20 cellular contexts compared by ENCODE assay signal in the genomic region with DNA sequence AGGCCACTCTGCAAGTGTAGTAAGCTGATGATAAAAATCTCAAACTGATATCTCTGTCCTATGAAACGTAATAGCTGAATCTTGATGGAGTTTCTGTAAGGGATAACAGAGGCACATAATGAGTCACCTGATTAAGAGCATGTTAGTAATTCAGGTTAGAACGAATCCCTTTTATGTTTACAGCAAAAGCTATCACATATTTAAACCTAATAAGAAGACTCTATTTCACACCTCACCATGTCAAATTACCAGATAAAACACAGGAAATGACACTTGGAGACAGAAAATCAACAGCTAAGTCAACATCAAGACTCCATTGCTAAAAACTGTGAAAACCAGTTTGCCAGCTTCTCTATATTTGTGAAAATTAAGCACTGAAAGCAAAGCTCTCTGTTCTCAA. TPM values are rescaled to one million over a fixed set of nuclear protein-coding genes. Genes with fewer than 3 reads are reported as not detected.
DNase-seq lines count a peak whose midpoint lies in the region; ATAC-seq, FAIRE-seq and TF ChIP-seq lines count a peak whose summit lies in the region.
"Had no signal": no experiment of that assay in that cellular context is flagged by ENCODE, and none has a peak within 500 bp of the region (broad histone marks: within the 10 kb centered on the region; RNA-seq: fewer than 3 reads in every experiment).

No MANE protein-coding gene starts in this region.

- H3K27me3 Mint-ChIP-seq in CD8-positive, alpha-beta memory T cell, result peaks cover 0 to 2% of the 10 kb centered on the region in 2 donors
- H3K27me3 Mint-ChIP-seq in activated T-helper 2 cell treated with anti-CD3 and anti-CD28 coated beads, Interferon-gamma antibody, Interleukin-2, Interleukin-4, amounts not matched to agents 10 μg/mL and 5 μg/mL and 100 μg/mL, durations not matched to agents 14 hours and 24 hours and 36 hours (ENCODE audit: low read depth), result no peaks in the 10 kb centered on the region

- H3K27me3 ChIP-seq in CD8-positive, alpha-beta memory T cell (ENCODE audit: insufficient read depth, low read length, poor library complexity, severe bottlenecking), result no peaks in the 10 kb centered on the region
- H3K27me3 ChIP-seq in HepG2 (ENCODE audit: control insufficient read depth in 1 of 2, insufficient read depth in 2 of 2, low read length in 2 of 2) (no peaks in the 10 kb centered on the region), left ventricle myocardium inferior (ENCODE audit: low read depth) (no peaks in the 10 kb centered on the region)
- H3K27me3 ChIP-seq: BLaER1 treated with 17β-estradiol and CSF1 and Interleukin-3, amounts not matched to agents 10 nM and 100 nM; breast epithelium; heart left ventricle; tibial artery had no signal

- peaks cover 25 to 95% (median 30%) of the 10 kb centered on the region in 3 donors for H3K36me3 Mint-ChIP-seq in CD8-positive, alpha-beta memory T cell
- peaks cover 81% of the 10 kb centered on the region for H3K36me3 Mint-ChIP-seq in activated T-helper 2 cell treated with anti-CD3 and anti-CD28 coated beads, Interferon-gamma antibody, Interleukin-2, Interleukin-4, amounts not matched to agents 10 μg/mL and 5 μg/mL and 100 μg/mL, durations not matched to agents 14 hours and 24 hours and 36 hours (ENCODE audit: low read depth)

- H3K4me3 ChIP-seq in CD8-positive, alpha-beta memory T cell (ENCODE audit: low read length), result no peak overlapping the region
- no peak overlapping the region for H3K4me3 ChIP-seq in HepG2 (replicated peaks in 1 of 3; ENCODE audit: insufficient read depth in 1 of 3, low read depth in 2 of 3, low read length in 3 of 3)
- no peak overlapping the region for H3K4me3 ChIP-seq in left ventricle myocardium inferior
- H3K4me3 ChIP-seq: BLaER1 treated with 17β-estradiol and CSF1 and Interleukin-3, amounts not matched to agents 10 nM and 100 nM; breast epithelium; GM23248; heart left ventricle; lung; tibial artery had no signal

- TF ChIP-seq CTCF in HepG2 (CRISPR knock-in tag; IDR thresholded peaks at IDR 0.05), result no peak
- no peak for TF ChIP-seq CTCF in left ventricle myocardium inferior (IDR thresholded peaks at IDR 0.05; ENCODE audit: borderline replicate concordance)

- H3K4me3 Mint-ChIP-seq in CD8-positive, alpha-beta memory T cell, result peak overlapping the region; percentile 24 to 92 (median 73)
- no peak overlapping the region for H3K4me3 Mint-ChIP-seq in activated T-helper 2 cell treated with anti-CD3 and anti-CD28 coated beads, Interferon-gamma antibody, Interleukin-2, Interleukin-4, amounts not matched to agents 10 μg/mL and 5 μg/mL and 100 μg/mL, durations not matched to agents 14 hours and 24 hours and 36 hours (ENCODE audit: low read depth)

- H3K27ac Mint-ChIP-seq in CD8-positive, alpha-beta memory T cell, result peak overlapping the region; percentile 97 to 100 (median 99)
- H3K27ac Mint-ChIP-seq in activated T-helper 2 cell treated with anti-CD3 and anti-CD28 coated beads, Interferon-gamma antibody, Interleukin-2, Interleukin-4, amounts not matched to agents 10 μg/mL and 5 μg/mL and 100 μg/mL, durations not matched to agents 14 hours and 24 hours and 36 hours, result peak overlapping the region; percentile 59

- H3K9me3 ChIP-seq in CD8-positive, alpha-beta memory T cell (ENCODE audit: low read length), result no peaks in the 10 kb centered on the region
- no peaks in the 10 kb centered on the region for H3K9me3 ChIP-seq in HepG2 (ENCODE audit: low read length)
- H3K9me3 ChIP-seq in left ventricle myocardium inferior (replicated peaks), result no peaks in the 10 kb centered on the region
- H3K9me3 ChIP-seq: BLaER1 treated with 17β-estradiol and CSF1 and Interleukin-3, amounts not matched to agents 10 nM and 100 nM; breast epithelium; heart left ventricle; SK-N-SH; tibial artery had no signal

- H3K79me2 ChIP-seq in HepG2 (ENCODE audit: insufficient read depth, low read length), result no peaks in the 10 kb centered on the region

- H3K4me1 Mint-ChIP-seq in CD8-positive, alpha-beta memory T cell, result peaks cover 70 to 96% (median 80%) of the 10 kb centered on the region in 3 donors
- peaks cover 23% of the 10 kb centered on the region for H3K4me1 Mint-ChIP-seq in activated T-helper 2 cell treated with anti-CD3 and anti-CD28 coated beads, Interferon-gamma antibody, Interleukin-2, Interleukin-4, amounts not matched to agents 10 μg/mL and 5 μg/mL and 100 μg/mL, durations not matched to agents 14 hours and 24 hours and 36 hours (ENCODE audit: low read depth)

- no peak overlapping the region for H3K4me2 ChIP-seq in HepG2 (ENCODE audit: low read depth, low read length)
- H3K4me2 ChIP-seq: BLaER1 treated with 17β-estradiol and CSF1 and Interleukin-3, amounts not matched to agents 10 nM and 100 nM; SK-N-SH had no signal

- BruUV-seq in HepG2 (replicated peaks; lab: Mats Ljungman, UMichigan), result no TSS peak

- TF ChIP-seq RAD21 in HepG2 (CRISPR knock-in tag; IDR thresholded peaks at IDR 0.05), result no peak

- H3K9me3 Mint-ChIP-seq in CD8-positive, alpha-beta memory T cell, result no peaks in the 10 kb centered on the region
- no peaks in the 10 kb centered on the region for H3K9me3 Mint-ChIP-seq in activated T-helper 2 cell treated with anti-CD3 and anti-CD28 coated beads, Interferon-gamma antibody, Interleukin-2, Interleukin-4, amounts not matched to agents 10 μg/mL and 5 μg/mL and 100 μg/mL, durations not matched to agents 14 hours and 24 hours and 36 hours

- H3K36me3 ChIP-seq in CD8-positive, alpha-beta memory T cell (ENCODE audit: insufficient read depth, low read length), result peaks cover 50% of the 10 kb centered on the region
- H3K36me3 ChIP-seq in HepG2 (replicated peaks in 1 of 2; ENCODE audit: control insufficient read depth in 1 of 2, insufficient read depth in 2 of 2, low read length in 2 of 2) (peaks cover 34 to 60% of the 10 kb centered on the region in 2 experiments), left ventricle myocardium inferior (peaks cover 52% of the 10 kb centered on the region)
- H3K36me3 ChIP-seq: breast epithelium had no signal

- intact Hi-C loops in activated T-helper 2 cell treated with anti-CD3 and anti-CD28 coated beads, Interferon-gamma antibody, Interleukin-2, Interleukin-4, amounts not matched to agents 10 μg/mL and 5 μg/mL and 100 μg/mL, durations not matched to agents 14 hours and 24 hours and 36 hours (cut with micrococcal nuclease), result no loop called here
- intact Hi-C loops in HepG2 (cut with micrococcal nuclease; ENCODE audit: unreplicated experiment), result no loop called here
- intact Hi-C loops in left ventricle myocardium inferior (cut with micrococcal nuclease), result no loop called here

- H4K20me1 ChIP-seq in HepG2 (ENCODE audit: insufficient read depth, low read length), result no peaks in the 10 kb centered on the region

- H3K4me1 ChIP-seq in CD8-positive, alpha-beta memory T cell (ENCODE audit: insufficient read depth, low read length), result peaks cover 84% of the 10 kb centered on the region
- H3K4me1 ChIP-seq in HepG2 (ENCODE audit: insufficient read depth, low read length) (no peaks in the 10 kb centered on the region), left ventricle myocardium inferior (peaks cover 10% of the 10 kb centered on the region)
- H3K4me1 ChIP-seq: breast epithelium, tibial artery had no signal

- CTCF ChIA-PET in CD8-positive, alpha-beta memory T cell (lab: Charles Lee), result interaction anchor here (0.8 to 2.8 kb wide), 5 partner anchors 11 to 103 kb away, joined by 3 to 19 read pairs (median 3); a partner anchor contains a TSS
- CTCF ChIA-PET in HepG2 (lab: Yijun Ruan, JAX; ENCODE audit: low intra/inter-chr PET ratio, low total read pairs), result no interaction called here

- peak overlapping the region; percentile 90 for H3K27ac ChIP-seq in CD8-positive, alpha-beta memory T cell (ENCODE audit: low read depth, low read length)
- H3K27ac ChIP-seq in HepG2 (ENCODE audit: extremely low read length, insufficient read depth, low read length), result no peak overlapping the region
- no peak overlapping the region for H3K27ac ChIP-seq in left ventricle myocardium inferior (replicated peaks)
- H3K27ac ChIP-seq: BLaER1 treated with 17β-estradiol and CSF1 and Interleukin-3, amounts not matched to agents 10 nM and 100 nM; breast epithelium; GM23248; HL-60; tibial artery had no signal

- TF ChIP-seq EP300 in HepG2 (IDR thresholded peaks at IDR 0.05; ENCODE audit: low read depth in 2 of 2, low read length in 2 of 2) (no peak), HepG2 (CRISPR knock-in tag; IDR thresholded peaks at IDR 0.05; ENCODE audit: borderline replicate concordance) (no peak)

- FAIRE-seq in HepG2 (lab: Jason Lieb, UNC), result peak; percentile 12
- FAIRE-seq: GM18507 had no signal

- ATAC-seq in HepG2 (no peak), GM21576 (IDR thresholded peaks at IDR 0.05; ENCODE audit: unreplicated experiment) (no peak), GM19455 (IDR thresholded peaks at IDR 0.05; ENCODE audit: unreplicated experiment) (no peak)
- ATAC-seq: heart left ventricle had no signal

- POLR2A ChIA-PET in CD8-positive, alpha-beta memory T cell (lab: Charles Lee), result interaction anchor here (0.9 to 2.8 kb wide), 5 partner anchors 10 to 130 kb away, joined by 3 to 34 read pairs (median 5); a partner anchor contains a TSS
- POLR2A ChIA-PET in HepG2 (lab: Yijun Ruan, JAX), result no interaction called here

- DNase-seq in CD1c-positive myeloid dendritic cell (ENCODE audit: extremely low spot score) (peak; percentile 16), HepG2 (ENCODE audit: low spot score) (no peak), left ventricle myocardium inferior (no peak), NCI-H446 treated with DMSO at 0.1 percent for 48 hours (lab: John Stamatoyannopoulos, UW) (no peak)
- peak in 1 of 5 donors; percentile 82 for DNase-seq in CD8-positive, alpha-beta memory T cell
- no peak for DNase-seq in activated T-helper 2 cell treated with anti-CD3 and anti-CD28 coated beads, Interferon-gamma antibody, Interleukin-2, Interleukin-4, amounts not matched to agents 10 μg/mL and 5 μg/mL and 100 μg/mL, durations not matched to agents 14 hours and 24 hours and 36 hours (ENCODE audit: low spot score)
- DNase-seq: DMS79, GM23248, heart left ventricle, KBM-7, NCI-H2081 treated with DMSO at 0.1 percent for 48 hours, SK-N-SH had no signal

- no peak for TF ChIP-seq POLR2A in HepG2 (IDR thresholded peaks at IDR 0.05; ENCODE audit: insufficient read depth in 1 of 2, low read depth in 2 of 2, low read length in 2 of 2)

- H2AFZ ChIP-seq in HepG2 (ENCODE audit: low read length), result no peak overlapping the region
- H2AFZ ChIP-seq: GM23248 had no signal

- no peak overlapping the region for H3K9ac ChIP-seq in HepG2 (ENCODE audit: insufficient read depth, low read depth, low read length)
- H3K9ac ChIP-seq: BLaER1 treated with 17β-estradiol and CSF1 and Interleukin-3, amounts not matched to agents 10 nM and 100 nM; GM23248; SK-N-SH had no signal

- in situ Hi-C loops in HepG2 (cut with HindIII; ENCODE audit: extremely low pct_ligation_motif_present, low pct_unique_long_range_greater_than_20kb), result no loop called here

- WGBS in HepG2 (ENCODE audit: low lambda C conversion rate), result 97% methylated on average over 2 of the region's 2 CpGs

RNA-seq across cellular contexts. Expression of a gene that starts 11.8 kb away (rescaled TPM):
- total RNA-seq in CD8-positive, alpha-beta memory T cell, result 100 to 1,000 TPM; 124 to 131 TPM
- polyA plus RNA-seq in CD8-positive, alpha-beta memory T cell, result 889 TPM
- total RNA-seq in activated T-helper 2 cell treated with anti-CD3 and anti-CD28 coated beads, Interferon-gamma antibody, Interleukin-2, Interleukin-4, amounts not matched to agents 10 μg/mL and 5 μg/mL and 100 μg/mL, durations not matched to agents 14 hours and 24 hours and 36 hours, result 115 and 121 TPM in 2 replicates
- total RNA-seq in HepG2 (2016; rRNA removed; fragmentation: Illumina TruSeq; extraction: Trizol), result not detected in 2 replicates
- total RNA-seq in HepG2 (2016; cell fraction: cytosol; rRNA removed; fragmentation: Illumina TruSeq; extraction: Trizol; ENCODE audit: low read depth), result not detected in 2 replicates
- not detected in 2 replicates for total RNA-seq in HepG2 (2016; cell fraction: insoluble cytoplasmic fraction; rRNA removed; fragmentation: Illumina TruSeq; extraction: Trizol)
- not detected in 2 replicates for total RNA-seq in HepG2 (2016; cell fraction: membrane; rRNA removed; fragmentation: Illumina TruSeq; extraction: Trizol)
- total RNA-seq in HepG2 (2016; cell fraction: nucleus; rRNA removed; fragmentation: Illumina TruSeq; extraction: Trizol), result not detected in 2 replicates
- not detected in 2 replicates for polyA plus RNA-seq in HepG2 (2011; rRNA removed)
- polyA plus RNA-seq in HepG2 (2011; cell fraction: cytosol; rRNA removed), result not detected in 2 replicates
- not detected in 2 replicates for polyA plus RNA-seq in HepG2 (2011; cell fraction: nucleus; rRNA removed)
- not detected in 2 replicates for polyA plus RNA-seq in HepG2 (2012)
- polyA plus RNA-seq in HepG2 (2016; cell fraction: cytosol; fragmentation: Illumina TruSeq; extraction: Trizol; ENCODE audit: low read depth), result not detected in 2 replicates
- polyA plus RNA-seq in HepG2 (2016; cell fraction: insoluble cytoplasmic fraction; fragmentation: Illumina TruSeq; extraction: Trizol; ENCODE audit: low read depth), result not detected in 2 replicates
- not detected in 2 replicates for polyA plus RNA-seq in HepG2 (2016; cell fraction: membrane; fragmentation: Illumina TruSeq; extraction: Trizol; ENCODE audit: low read depth)
- polyA plus RNA-seq in HepG2 (2016; cell fraction: nucleus; fragmentation: Illumina TruSeq; extraction: Trizol; ENCODE audit: insufficient read depth, low read depth), result not detected in 2 replicates
- not detected in 2 replicates for polyA minus RNA-seq in HepG2 (2011; rRNA and poly(A)+ RNA removed; ENCODE audit: low replicate concordance)
- not detected in 2 replicates for polyA minus RNA-seq in HepG2 (2011; cell fraction: cytosol; rRNA and poly(A)+ RNA removed)
- polyA minus RNA-seq in HepG2 (2011; cell fraction: nucleus; rRNA and poly(A)+ RNA removed), result not detected in 2 replicates
- total RNA-seq in left ventricle myocardium inferior, result 0.66 TPM
- total RNA-seq: GM23248 had no signal
- polyA plus RNA-seq: GM23248 had no signal

RNA-seq across cellular contexts. Expression of a gene that starts 31.7 kb away (rescaled TPM):
- 10 to 100 TPM; 82.5 to 83.6 TPM for total RNA-seq in CD8-positive, alpha-beta memory T cell
- 228 TPM for polyA plus RNA-seq in CD8-positive, alpha-beta memory T cell
- total RNA-seq in activated T-helper 2 cell treated with anti-CD3 and anti-CD28 coated beads, Interferon-gamma antibody, Interleukin-2, Interleukin-4, amounts not matched to agents 10 μg/mL and 5 μg/mL and 100 μg/mL, durations not matched to agents 14 hours and 24 hours and 36 hours, result 48.5 and 48.8 TPM in 2 replicates
- total RNA-seq in HepG2 (2016; rRNA removed; fragmentation: Illumina TruSeq; extraction: Trizol) (96.9 and 214 TPM in 2 replicates), left ventricle myocardium inferior (23.8 TPM)
- total RNA-seq in HepG2 (2016; cell fraction: cytosol; rRNA removed; fragmentation: Illumina TruSeq; extraction: Trizol; ENCODE audit: low read depth), result 20.1 and 22.7 TPM in 2 replicates
- 98.2 and 226 TPM in 2 replicates for total RNA-seq in HepG2 (2016; cell fraction: insoluble cytoplasmic fraction; rRNA removed; fragmentation: Illumina TruSeq; extraction: Trizol)
- total RNA-seq in HepG2 (2016; cell fraction: membrane; rRNA removed; fragmentation: Illumina TruSeq; extraction: Trizol), result 41.7 and 44.7 TPM in 2 replicates
- 175 and 197 TPM in 2 replicates for total RNA-seq in HepG2 (2016; cell fraction: nucleus; rRNA removed; fragmentation: Illumina TruSeq; extraction: Trizol)
- 168 and 177 TPM in 2 replicates for polyA plus RNA-seq in HepG2 (2011; rRNA removed)
- polyA plus RNA-seq in HepG2 (2011; cell fraction: cytosol; rRNA removed), result 161 and 178 TPM in 2 replicates
- polyA plus RNA-seq in HepG2 (2011; cell fraction: nucleus; rRNA removed), result 60.9 and 87.7 TPM in 2 replicates
- 152 and 183 TPM in 2 replicates for polyA plus RNA-seq in HepG2 (2012)
- polyA plus RNA-seq in HepG2 (2016; cell fraction: cytosol; fragmentation: Illumina TruSeq; extraction: Trizol; ENCODE audit: low read depth), result 19.3 and 19.6 TPM in 2 replicates
- polyA plus RNA-seq in HepG2 (2016; cell fraction: insoluble cytoplasmic fraction; fragmentation: Illumina TruSeq; extraction: Trizol; ENCODE audit: low read depth), result 91.9 and 93.0 TPM in 2 replicates
- polyA plus RNA-seq in HepG2 (2016; cell fraction: membrane; fragmentation: Illumina TruSeq; extraction: Trizol; ENCODE audit: low read depth), result 31.8 and 32.4 TPM in 2 replicates
- 261 and 268 TPM in 2 replicates for polyA plus RNA-seq in HepG2 (2016; cell fraction: nucleus; fragmentation: Illumina TruSeq; extraction: Trizol; ENCODE audit: insufficient read depth, low read depth)
- polyA minus RNA-seq in HepG2 (2011; rRNA and poly(A)+ RNA removed; ENCODE audit: low replicate concordance), result 27.2 and 96.2 TPM in 2 replicates
- 41.4 and 51.0 TPM in 2 replicates for polyA minus RNA-seq in HepG2 (2011; cell fraction: cytosol; rRNA and poly(A)+ RNA removed)
- 33.6 and 47.4 TPM in 2 replicates for polyA minus RNA-seq in HepG2 (2011; cell fraction: nucleus; rRNA and poly(A)+ RNA removed)

Comparison
In these comparisons a context has a peak if more than half of its experiments do, and no peak if none do; other contexts are left out.
1. RNA of a gene that starts 11.8 kb away (total RNA-seq): 124 to 131 TPM in CD8-positive, alpha-beta memory T cell and 115 to 121 TPM in activated T-helper 2 cell treated with anti-CD3 and anti-CD28 coated beads, Interferon-gamma antibody, Interleukin-2, Interleukin-4, amounts not matched to agents 10 μg/mL and 5 μg/mL and 100 μg/mL, durations not matched to agents 14 hours and 24 hours and 36 hours; 0.66 TPM in left ventricle myocardium inferior (single experiment) and not detected in HepG2; every median in the first group is over 10 times any median in the second.